In the genomic region with DNA sequence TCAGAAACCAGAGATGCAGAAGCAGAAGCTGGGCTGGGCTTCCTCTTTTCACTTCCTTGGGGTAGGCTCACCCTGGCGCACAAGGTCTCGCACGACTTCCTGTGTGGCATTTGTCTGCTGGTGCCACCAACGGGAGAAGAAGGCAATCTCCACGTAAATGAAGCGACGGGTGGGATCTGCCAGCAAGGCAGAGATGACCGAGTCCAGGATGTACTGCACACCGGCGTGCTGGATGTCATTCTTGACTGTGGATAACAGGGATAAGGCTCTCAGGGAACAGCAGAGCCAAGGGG, we compare ENCODE assay signal across 8 cellular contexts. TPM values are rescaled to one million over a fixed set of nuclear protein-coding genes. Genes with fewer than 3 reads are reported as not detected.
DNase-seq lines count a peak whose midpoint lies in the region; TF ChIP-seq lines count a peak whose summit lies in the region.

No MANE protein-coding gene starts in this region.

- no peak overlapping the region for H3K27ac Mint-ChIP-seq in neural crest cell (ENCODE audit: unreplicated experiment)

- H3K27me3 Mint-ChIP-seq in neural crest cell (ENCODE audit: low read depth), result no peaks in the 10 kb centered on the region

- POLR2A ChIA-PET in RWPE1 (lab: Yijun Ruan, JAX; ENCODE audit: low non-redundant PET), result no interaction called here

- H3K4me1 ChIP-seq in adipocyte (ENCODE audit: control insufficient read depth, insufficient read depth, low read length), result peaks cover 30% of the 10 kb centered on the region

- DNase-seq in GF-D8 (lab: John Stamatoyannopoulos, UW) (peak; percentile 90), RWPE1 (ENCODE audit: low spot score) (no peak), adipocyte (ENCODE audit: low read depth) (no peak), neural crest cell (ENCODE audit: low read depth, low spot score) (no peak), MG63 (no peak), NCI-H2107 treated with DMSO at 0.1 percent for 48 hours (lab: John Stamatoyannopoulos, UW; ENCODE audit: unreplicated experiment) (no peak), retina (no peak), foreskin melanocyte (no peak)

- no peaks in the 10 kb centered on the region for H3K36me3 Mint-ChIP-seq in neural crest cell (ENCODE audit: low read depth)

- H3K27ac ChIP-seq in RWPE1, result peak overlapping the region; percentile 87; the same call in 1 of the 2 replicates

- H3K4me1 Mint-ChIP-seq in neural crest cell, result peaks cover 41% of the 10 kb centered on the region

- CTCF ChIA-PET in RWPE1 (lab: Yijun Ruan, JAX), result no interaction called here

- no peak for TF ChIP-seq CTCF in RWPE1 (conservative IDR thresholded peaks at IDR 0.05; ENCODE audit: low read depth)
- no peak for TF ChIP-seq CTCF in neural crest cell (conservative IDR thresholded peaks at IDR 0.05)

- no peaks in the 10 kb centered on the region for H3K9me3 Mint-ChIP-seq in neural crest cell

- peak overlapping the region; percentile 89 for H3K9ac ChIP-seq in adipocyte (ENCODE audit: low read length)

- H3K4me3 Mint-ChIP-seq in neural crest cell, result peak overlapping the region; percentile 78

- H3K27me3 ChIP-seq in adipocyte (replicated peaks; ENCODE audit: control insufficient read depth, insufficient read depth, low read length), result no peaks in the 10 kb centered on the region
- H3K27me3 ChIP-seq in MG63, result no peaks in the 10 kb centered on the region

- H3K4me3 ChIP-seq in adipocyte (ENCODE audit: low read length), result no peak overlapping the region
- H3K4me3 ChIP-seq in MG63, result no peak overlapping the region

- no peaks in the 10 kb centered on the region for H3K9me3 ChIP-seq in adipocyte (ENCODE audit: control insufficient read depth, low read length)
- no peaks in the 10 kb centered on the region for H3K9me3 ChIP-seq in MG63

- H3K36me3 ChIP-seq in adipocyte (ENCODE audit: control insufficient read depth, insufficient read depth, low read length, severe bottlenecking) (peaks cover 37% of the 10 kb centered on the region), MG63 (peaks cover 56% of the 10 kb centered on the region)

RNA-seq across cellular contexts. Expression of a gene that starts 1.3 kb away (rescaled TPM):
- 99.8 and 103 TPM in 2 replicates for total RNA-seq in neural crest cell
- total RNA-seq in MG63 (2014; rRNA removed; shearing (Covaris generic); ENCODE audit: low replicate concordance), result 37.5 and 91.0 TPM in 2 replicates

RNA-seq across cellular contexts. Expression of a gene that starts 1.4 kb away (rescaled TPM):
- 19.0 and 19.9 TPM in 2 replicates for total RNA-seq in neural crest cell
- 9.9 and 18.8 TPM in 2 replicates for total RNA-seq in MG63 (2014; rRNA removed; shearing (Covaris generic); ENCODE audit: low replicate concordance)

RNA-seq across cellular contexts. Expression of a gene that starts 16.5 kb away (rescaled TPM):
- total RNA-seq in neural crest cell, result 98.8 and 106 TPM in 2 replicates
- 127 and 140 TPM in 2 replicates for total RNA-seq in MG63 (2014; rRNA removed; shearing (Covaris generic); ENCODE audit: low replicate concordance)

RNA-seq across cellular contexts. Expression of a gene that starts 22.6 kb away (rescaled TPM):
- not detected in 2 replicates for total RNA-seq in neural crest cell
- total RNA-seq in MG63 (2014; rRNA removed; shearing (Covaris generic); ENCODE audit: low replicate concordance), result not detected in 2 replicates

RNA-seq across cellular contexts. Expression of a gene that starts 31.2 kb away (rescaled TPM):
- 15.9 and 16.0 TPM in 2 replicates for total RNA-seq in neural crest cell
- 31.3 and 46.1 TPM in 2 replicates for total RNA-seq in MG63 (2014; rRNA removed; shearing (Covaris generic); ENCODE audit: low replicate concordance)
